Comparison of ENCODE assay signal across 23 cellular contexts in genomic region chr9:98970532-98971041, GRCh38. TPM values are rescaled to one million over a fixed set of nuclear protein-coding genes. Genes with fewer than 3 reads are reported as not detected.
DNase-seq lines count a peak whose midpoint lies in the region; ATAC-seq and TF ChIP-seq lines count a peak whose summit lies in the region.
"Had no signal": no experiment of that assay in that cellular context is flagged by ENCODE, and none has a peak within 500 bp of the region (broad histone marks: within the 10 kb centered on the region; RNA-seq: fewer than 3 reads in every experiment).

No MANE protein-coding gene starts in this region.

- ATAC-seq in psoas muscle, result no peak
- ATAC-seq: activated CD8-positive, alpha-beta memory T cell treated with anti-CD3 and anti-CD28 coated beads, Interleukin-2, amount 10 ng/mL, durations not matched to agents 7 days and 5 days; natural killer cell treated with Interleukin-12 subunit alpha and Interleukin-12 subunit beta and Interleukin-15 and Interleukin-18, amount 100 ng/mL, for 72 hours; stimulated activated naive CD8-positive, alpha-beta T cell treated with anti-CD3 and anti-CD28 coated beads, Interleukin-15, amount 100 ng/mL, for 72 hours had no signal

- H3K36me3 ChIP-seq in HEK293 (ENCODE audit: control insufficient read depth in 2 of 2, insufficient read depth in 1 of 2, low read length in 2 of 2), result no peaks in the 10 kb centered on the region
- no peaks in the 10 kb centered on the region for H3K36me3 ChIP-seq in adrenal gland (replicated peaks in 1 of 2)
- H3K36me3 ChIP-seq in stomach, result no peaks in the 10 kb centered on the region
- no peaks in the 10 kb centered on the region for H3K36me3 ChIP-seq in psoas muscle (ENCODE audit: insufficient read depth in 1 of 2, low read depth in 1 of 2)
- H3K36me3 ChIP-seq: brain microvascular endothelial cell, MG63 had no signal

- POLR2A ChIA-PET in HEK293 (lab: Yijun Ruan, JAX), result no interaction called here

- H3K4me3 ChIP-seq in HEK293 (ENCODE audit: low read depth, low read length) (no peak overlapping the region), adrenal gland (no peak overlapping the region), stomach (no peak overlapping the region), psoas muscle (no peak overlapping the region)
- H3K4me3 ChIP-seq: MG63 had no signal

- CTCF ChIA-PET in HEK293 (lab: Yijun Ruan, JAX), result no interaction called here

- H3K27ac ChIP-seq in HEK293 (ENCODE audit: extremely low read depth, low read depth, low read length), result no peak overlapping the region
- H3K27ac ChIP-seq in adrenal gland, result peak overlapping the region in 3 of 5 donors; percentile 46 to 89 (median 70)
- peak overlapping the region; percentile 41 to 85 (median 68) for H3K27ac ChIP-seq in stomach
- H3K27ac ChIP-seq in psoas muscle, result no peak overlapping the region
- H3K27ac ChIP-seq: parathyroid adenoma had no signal

- intact Hi-C loops in adrenal gland (cut with DNase I) (no loop called here), stomach (cut with DNase I; ENCODE audit: low total_unique reads) (no loop called here), psoas muscle (cut with DNase I) (loop anchor here in 1 of 2 donors (5.0 kb wide), 1 partner anchor 172 kb away; no protein-coding TSS in a partner anchor)

- DNase-seq in adrenal gland (no peak), inferior parietal cortex (ENCODE audit: extremely low spot score) (peak; percentile 17), stomach (no peak), psoas muscle (no peak), NCI-H2107 (lab: John Stamatoyannopoulos, UW) (no peak)
- DNase-seq in stimulated activated naive CD4-positive, alpha-beta T cell treated with Interleukin-2 at 50 U/mL for 16 hours (lab: John Stamatoyannopoulos, UW), result no peak
- DNase-seq: activated CD4-positive, alpha-beta T cell treated with anti-CD3 and anti-CD28 coated beads for 48 hours; activated CD8-positive, alpha-beta memory T cell treated with anti-CD3 and anti-CD28 coated beads, Interleukin-2, amount 10 ng/mL, durations not matched to agents 7 days and 5 days; activated naive CD8-positive, alpha-beta T cell treated with anti-CD3 and anti-CD28 coated beads for 36 hours; CD4-positive, CD25-positive, alpha-beta regulatory T cell; GDM1; NCI-H2171 treated with DMSO at 0.1 percent for 48 hours; small intestine; stimulated activated CD4-positive, alpha-beta T cell treated with anti-CD3 and anti-CD28 coated beads, Interleukin-2, amount 100 ng/mL, for 48 hours; stimulated activated naive CD8-positive, alpha-beta T cell treated with anti-CD3 and anti-CD28 coated beads, Interleukin-15, amount 100 ng/mL, for 72 hours; T-helper 1 cell had no signal

- no peaks in the 10 kb centered on the region for H3K27me3 ChIP-seq in adrenal gland
- H3K27me3 ChIP-seq in stomach, result peaks cover 0 to 6% (median 0%) of the 10 kb centered on the region in 3 donors
- H3K27me3 ChIP-seq in psoas muscle (ENCODE audit: insufficient read depth in 3 of 3, low read length in 2 of 3), result peaks cover 0 to 13% (median 0%) of the 10 kb centered on the region in 3 donors
- H3K27me3 ChIP-seq: brain microvascular endothelial cell, MG63 had no signal

- H3K9me3 ChIP-seq in HEK293 (ENCODE audit: control insufficient read depth, insufficient read depth, low read depth, low read length) (no peaks in the 10 kb centered on the region), adrenal gland (replicated peaks in 1 of 3) (no peaks in the 10 kb centered on the region), stomach (no peaks in the 10 kb centered on the region), psoas muscle (no peaks in the 10 kb centered on the region)
- H3K9me3 ChIP-seq: MG63 had no signal

- H3K4me1 ChIP-seq in HEK293 (ENCODE audit: control insufficient read depth, insufficient read depth, low read length) (no peaks in the 10 kb centered on the region), adrenal gland (replicated peaks in 1 of 2) (peaks cover 6 to 35% of the 10 kb centered on the region in 2 donors), stomach (peaks cover 13 to 64% (median 49%) of the 10 kb centered on the region in 4 donors), psoas muscle (peaks cover 18% of the 10 kb centered on the region)

- WGBS in adrenal gland, 4 donors, result 78 to 90% (median 82%) methylated on average over 7 of the region's 7 CpGs
- WGBS in stomach, 5 donors, result 86 to 92% (median 90%) methylated on average over 7 of the region's 7 CpGs
- 75 to 88% (median 78%) methylated on average over 7 of the region's 7 CpGs for WGBS in psoas muscle, 3 donors

- TF ChIP-seq POLR2A in adrenal gland (IDR thresholded peaks at IDR 0.05) (no peak), stomach (IDR thresholded peaks at IDR 0.05) (no peak)

- no peak for TF ChIP-seq CTCF in HEK293 (tag by site-specific recombination; IDR thresholded peaks at IDR 0.05)
- TF ChIP-seq CTCF in adrenal gland (IDR thresholded peaks at IDR 0.05), result no peak
- TF ChIP-seq CTCF in stomach (IDR thresholded peaks at IDR 0.05), result no peak
- no peak for TF ChIP-seq CTCF in psoas muscle (IDR thresholded peaks at IDR 0.05)

- no peak for TF ChIP-seq EP300 in stomach (IDR thresholded peaks at IDR 0.05)

TF ChIP-seq in HEK293, 187 proteins besides CTCF, POLR2A, EP300 and RAD21:
- TF ChIP-seq ZSCAN5A (tag by site-specific recombination; IDR thresholded peaks at IDR 0.05), result no peak
- no peak for TF ChIP-seq ZSCAN30 (tag by site-specific recombination; IDR thresholded peaks at IDR 0.05)
- no peak for TF ChIP-seq ZNF341 (tag by site-specific recombination; IDR thresholded peaks at IDR 0.05; ENCODE audit: low read depth)
- TF ChIP-seq ZFHX2 (tag by site-specific recombination; conservative IDR thresholded peaks at IDR 0.05), result peak; percentile 91
- TF ChIP-seq EGR2 (tag by site-specific recombination; IDR thresholded peaks at IDR 0.05; ENCODE audit: low read depth), result peak; percentile 87
- TF ChIP-seq ZNF175 (tag by site-specific recombination; IDR thresholded peaks at IDR 0.05), result no peak
- no peak for TF ChIP-seq ZNF2 (tag by site-specific recombination; IDR thresholded peaks at IDR 0.05)

RNA-seq across cellular contexts. Expression of gene COL15A1, which starts 26.9 kb away (rescaled TPM):
- total RNA-seq in adrenal gland, result 100 to 1,000 TPM in 4 of 8 donors, 10 to 100 TPM in 4; 66.2 to 320 (median 101) TPM
- 100 to 1,000 TPM in 1 of 3 donors, 10 to 100 TPM in 2; 34.8 to 111 (median 61.2) TPM for polyA plus RNA-seq in adrenal gland
- 100 to 1,000 TPM in 2 of 5 donors, 10 to 100 TPM in 3; 26.3 to 173 (median 32.2) TPM for total RNA-seq in stomach
- polyA plus RNA-seq in stomach, result 10 to 100 TPM; 10.7 to 13.3 (median 12.0) TPM
- total RNA-seq in psoas muscle, result 10 to 100 TPM in 2 of 4 donors, 1 to 10 TPM in 2; 5.6 to 34.7 (median 14.3) TPM
- 1 to 10 TPM; 2.9 to 7.5 (median 3.7) TPM for polyA plus RNA-seq in psoas muscle
- total RNA-seq: CD4-positive, CD25-positive, alpha-beta regulatory T cell had no signal
- polyA plus RNA-seq: keratinocyte, mammary epithelial cell had no signal

Comparison
In these comparisons a context has a peak if more than half of its experiments do, and no peak if none do; other contexts are left out.
1. H3K27ac ChIP-seq: peak in adrenal gland (3 of 5) and stomach (5 of 5); none in HEK293 (single experiment) and psoas muscle (single experiment).